ENCODE assay signal across 9 cellular contexts in the genomic region with DNA sequence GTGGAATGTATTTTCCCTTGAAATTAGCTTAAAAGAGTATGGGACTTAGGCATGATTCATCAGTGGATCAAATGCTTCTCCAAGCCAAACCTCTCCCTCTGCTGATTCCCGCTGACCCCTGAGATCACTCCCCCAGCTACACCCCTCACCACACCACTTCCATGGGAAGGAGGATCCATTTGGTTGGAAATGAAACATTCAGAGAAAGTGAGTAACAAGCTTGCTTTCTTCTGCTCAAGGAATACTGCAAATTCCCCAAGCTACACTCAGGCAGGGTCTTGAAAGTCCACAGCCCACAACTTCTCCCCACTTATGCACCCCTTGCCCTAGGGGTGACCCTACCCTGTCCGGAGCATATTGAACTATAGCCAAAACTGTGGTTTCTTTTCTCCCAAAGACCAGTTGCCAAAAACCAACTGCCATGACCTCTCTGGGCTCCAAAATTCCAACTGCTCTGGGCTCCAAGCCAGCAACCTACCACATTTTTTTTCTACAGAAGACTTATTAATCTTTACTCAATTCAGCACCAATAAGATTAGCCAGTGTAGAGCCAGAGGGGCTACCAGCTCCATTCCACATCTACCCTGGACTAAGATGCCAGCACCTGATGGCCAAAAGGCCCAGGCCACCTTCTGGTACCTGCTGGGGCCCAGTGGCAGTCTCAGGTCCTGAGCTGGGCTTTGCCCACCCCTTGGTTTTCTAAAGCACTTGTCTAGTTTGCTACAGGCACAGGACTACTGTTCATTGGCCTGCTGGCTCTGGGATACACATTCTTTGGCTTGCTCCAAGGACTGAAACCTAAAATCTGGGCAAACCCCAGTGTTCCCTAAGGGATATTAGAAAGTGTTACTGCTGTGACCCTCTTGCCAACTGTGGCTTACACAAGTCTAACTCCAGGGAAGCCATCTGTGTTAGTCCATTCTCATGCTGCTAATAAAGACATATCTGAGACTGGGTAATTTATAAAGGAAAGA.
DNase-seq lines count a peak whose midpoint lies in the region; ATAC-seq, FAIRE-seq and TF ChIP-seq lines count a peak whose summit lies in the region.
"Had no signal": no experiment of that assay in that cellular context is flagged by ENCODE, and none has a peak within 500 bp of the region (broad histone marks: within the 10 kb centered on the region; RNA-seq: fewer than 3 reads in every experiment).

No MANE protein-coding gene starts in this region.

- CTCF ChIA-PET in HepG2 (lab: Yijun Ruan, JAX; ENCODE audit: low intra/inter-chr PET ratio, low total read pairs), result no interaction called here

- FAIRE-seq in HepG2 (lab: Jason Lieb, UNC), result no peak

- no peak for TF ChIP-seq POLR2A in HepG2 (IDR thresholded peaks at IDR 0.05; ENCODE audit: insufficient read depth in 1 of 2, low read depth in 2 of 2, low read length in 2 of 2)

- no peaks in the 10 kb centered on the region for H4K20me1 ChIP-seq in HepG2 (ENCODE audit: insufficient read depth, low read length)

- H2AFZ ChIP-seq in HepG2 (ENCODE audit: low read length), result no peak overlapping the region

- POLR2A ChIA-PET in HepG2 (lab: Yijun Ruan, JAX), result no interaction called here

- peaks cover 21 to 45% (median 29%) of the 10 kb centered on the region in 4 donors for H3K4me1 ChIP-seq in liver (ENCODE audit: control insufficient read depth in 4 of 4, insufficient read depth in 4 of 4, low read length in 3 of 4)
- peaks cover 54% of the 10 kb centered on the region for H3K4me1 ChIP-seq in HepG2 (ENCODE audit: insufficient read depth, low read length)
- peaks cover 18 to 30% of the 10 kb centered on the region in 2 donors for H3K4me1 ChIP-seq in lung (ENCODE audit: control insufficient read depth in 2 of 2, insufficient read depth in 2 of 2, low read length in 2 of 2)
- peaks cover 9 to 10% of the 10 kb centered on the region in 2 donors for H3K4me1 ChIP-seq in aorta (ENCODE audit: control insufficient read depth in 1 of 2, insufficient read depth in 2 of 2, low read length in 2 of 2)

- H3K27me3 ChIP-seq in liver (ENCODE audit: control insufficient read depth in 4 of 4, insufficient read depth in 4 of 4, low read length in 3 of 4) (no peaks in the 10 kb centered on the region), HepG2 (ENCODE audit: control insufficient read depth in 1 of 2, insufficient read depth in 2 of 2, low read length in 2 of 2) (no peaks in the 10 kb centered on the region), lung (ENCODE audit: control insufficient read depth, insufficient read depth) (no peaks in the 10 kb centered on the region), aorta (ENCODE audit: control insufficient read depth in 1 of 2, insufficient read depth in 2 of 2, low read length in 1 of 2) (no peaks in the 10 kb centered on the region)

- H3K4me2 ChIP-seq in HepG2 (ENCODE audit: low read depth, low read length), result no peak overlapping the region

- H3K27ac ChIP-seq in liver (ENCODE audit: low read depth in 1 of 2, low read length in 2 of 2) (peak overlapping the region; percentile 44 to 72), HepG2 (ENCODE audit: extremely low read length, insufficient read depth, low read length) (no peak overlapping the region), lung (ENCODE audit: low read depth in 1 of 2, low read length in 1 of 2) (peak overlapping the region in 1 of 2 donors; percentile 91), aorta (ENCODE audit: low read depth in 1 of 2, low read length in 2 of 2) (peak overlapping the region; percentile 50 to 58)

- H3K9me3 ChIP-seq in liver (ENCODE audit: control insufficient read depth in 4 of 4, low read length in 3 of 4) (no peaks in the 10 kb centered on the region), HepG2 (ENCODE audit: low read length) (no peaks in the 10 kb centered on the region), lung (ENCODE audit: control insufficient read depth in 2 of 2, insufficient read depth in 1 of 2, low read length in 1 of 2) (no peaks in the 10 kb centered on the region), aorta (ENCODE audit: control insufficient read depth, low read length) (no peaks in the 10 kb centered on the region)

- 46% methylated on average over 2 of the region's 2 CpGs for WGBS in liver
- WGBS in HepG2 (ENCODE audit: low lambda C conversion rate), result 92% methylated on average over 2 of the region's 2 CpGs
- 42 to 46% methylated on average over 2 of the region's 2 CpGs for WGBS in lung, 2 donors
- WGBS in aorta, 2 donors, result 10 to 18% methylated on average over 2 of the region's 2 CpGs

- no peak for ATAC-seq in HepG2
- peak; percentile 28 for ATAC-seq in lung (ENCODE audit: insufficient read depth, low FRiP score)
- peak; percentile 44 for ATAC-seq in aorta (ENCODE audit: low FRiP score)
- ATAC-seq in GM21528 (IDR thresholded peaks at IDR 0.05; ENCODE audit: low FRiP score, unreplicated experiment), result no peak
- ATAC-seq in HG02884 (IDR thresholded peaks at IDR 0.05; ENCODE audit: unreplicated experiment), result no peak

- H3K4me3 ChIP-seq in liver (ENCODE audit: low read depth in 1 of 3, low read length in 3 of 3), result peak overlapping the region in 1 of 3 donors; percentile 21
- H3K4me3 ChIP-seq in HepG2 (replicated peaks in 1 of 3; ENCODE audit: insufficient read depth in 1 of 3, low read depth in 2 of 3, low read length in 3 of 3), result no peak overlapping the region
- no peak overlapping the region for H3K4me3 ChIP-seq in choroid plexus epithelial cell (ENCODE audit: low read depth, low read length)
- H3K4me3 ChIP-seq in lung, result no peak overlapping the region
- no peak overlapping the region for H3K4me3 ChIP-seq in aorta (ENCODE audit: low read length in 2 of 2)

- TF ChIP-seq EP300 in HepG2 (IDR thresholded peaks at IDR 0.05; ENCODE audit: low read depth in 2 of 2, low read length in 2 of 2) (no peak), HepG2 (CRISPR knock-in tag; IDR thresholded peaks at IDR 0.05; ENCODE audit: borderline replicate concordance) (no peak)

- TF ChIP-seq CTCF in liver (IDR thresholded peaks at IDR 0.05; ENCODE audit: low read depth, low read length, missing input control) (no peak), HepG2 (CRISPR knock-in tag; IDR thresholded peaks at IDR 0.05) (no peak), choroid plexus epithelial cell (conservative IDR thresholded peaks at IDR 0.05; ENCODE audit: low read depth, low read length) (no peak), lung (IDR thresholded peaks at IDR 0.05; ENCODE audit: control extremely low read depth, extremely low read depth) (no peak)

- BruUV-seq in HepG2 (replicated peaks; lab: Mats Ljungman, UMichigan), result no TSS peak

- peaks cover 55% of the 10 kb centered on the region for H3K79me2 ChIP-seq in HepG2 (ENCODE audit: insufficient read depth, low read length)

- TF ChIP-seq RAD21 in liver (IDR thresholded peaks at IDR 0.05), result peak; percentile 26 to 38
- TF ChIP-seq RAD21 in HepG2 (CRISPR knock-in tag; IDR thresholded peaks at IDR 0.05), result no peak

- intact Hi-C loops in HepG2 (cut with micrococcal nuclease; ENCODE audit: unreplicated experiment) (no loop called here), aorta (cut with DNase I) (loop anchor here in 1 of 2 donors (5.0 kb wide), 2 partner anchors 79 to 134 kb away; no protein-coding TSS in a partner anchor)

- in situ Hi-C loops in HepG2 (cut with HindIII; ENCODE audit: extremely low pct_ligation_motif_present, low pct_unique_long_range_greater_than_20kb), result no loop called here

- H3K36me3 ChIP-seq in liver (ENCODE audit: control insufficient read depth in 4 of 4, insufficient read depth in 3 of 4, low read depth in 1 of 4, low read length in 3 of 4) (no peaks in the 10 kb centered on the region), HepG2 (replicated peaks in 1 of 2; ENCODE audit: control insufficient read depth in 1 of 2, insufficient read depth in 2 of 2, low read length in 2 of 2) (no peaks in the 10 kb centered on the region), lung (ENCODE audit: control insufficient read depth in 2 of 2, insufficient read depth in 2 of 2, low read length in 2 of 2) (no peaks in the 10 kb centered on the region), aorta (ENCODE audit: control insufficient read depth in 1 of 2, insufficient read depth in 2 of 2, low read length in 1 of 2) (no peaks in the 10 kb centered on the region)

- H3K9ac ChIP-seq in liver (ENCODE audit: low read depth in 1 of 2, low read length in 2 of 2) (no peak overlapping the region), HepG2 (ENCODE audit: insufficient read depth, low read depth, low read length) (no peak overlapping the region)

- DNase-seq in HepG2 (ENCODE audit: low spot score), result no peak
- DNase-seq in choroid plexus epithelial cell (ENCODE audit: low read depth), result peak; percentile 85
- no peak for DNase-seq in lung (ENCODE audit: low spot score)
- peak in 1 of 2 donors; percentile 64 for DNase-seq in aorta
- no peak for DNase-seq in SW 1271 (lab: John Stamatoyannopoulos, UW)
- DNase-seq: CD4-positive, alpha-beta T cell had no signal

TF ChIP-seq in liver, 16 proteins besides CTCF, POLR2A, EP300 and RAD21 (continues in another document):
- TF ChIP-seq HNF4G (IDR thresholded peaks at IDR 0.05) (no peak), NR2F2 (IDR thresholded peaks at IDR 0.05) (peak; percentile 81), YY1 (IDR thresholded peaks at IDR 0.05) (peak; percentile 25), HNF4A (conservative IDR thresholded peaks at IDR 0.05) (peak; percentile 69 to 78), ATF3 (IDR thresholded peaks at IDR 0.05) (no peak)

TF ChIP-seq in HepG2, 621 proteins besides CTCF, POLR2A, EP300 and RAD21 (continues in another document):
- no peak for TF ChIP-seq MIER2 (CRISPR knock-in tag; IDR thresholded peaks at IDR 0.05)
- no peak for TF ChIP-seq NR1H2 (CRISPR knock-in tag; IDR thresholded peaks at IDR 0.05; ENCODE audit: borderline replicate concordance, low read depth)
- TF ChIP-seq ZNF232 (CRISPR knock-in tag; IDR thresholded peaks at IDR 0.05; ENCODE audit: borderline replicate concordance), result no peak
- no peak for TF ChIP-seq ZNF225 (CRISPR knock-in tag; IDR thresholded peaks at IDR 0.05)
- TF ChIP-seq MEIS1 (CRISPR knock-in tag; IDR thresholded peaks at IDR 0.05; ENCODE audit: borderline replicate concordance), result no peak
- TF ChIP-seq SAFB2 (CRISPR knock-in tag; IDR thresholded peaks at IDR 0.05; ENCODE audit: borderline replicate concordance, low read depth), result no peak
- no peak for TF ChIP-seq NFYC (CRISPR knock-in tag; IDR thresholded peaks at IDR 0.05)
- TF ChIP-seq ZKSCAN1 (IDR thresholded peaks at IDR 0.05; ENCODE audit: low read length), result no peak
- no peak for TF ChIP-seq ZNF230 (CRISPR knock-in tag; IDR thresholded peaks at IDR 0.05)
- TF ChIP-seq ZMYM4 (CRISPR knock-in tag; IDR thresholded peaks at IDR 0.05), result no peak
- TF ChIP-seq ZNF564 (CRISPR knock-in tag; IDR thresholded peaks at IDR 0.05), result no peak
- no peak for TF ChIP-seq KLF15 (CRISPR knock-in tag; IDR thresholded peaks at IDR 0.05; ENCODE audit: borderline replicate concordance)

Comparison
In these comparisons a context has a peak if more than half of its experiments do, and no peak if none do; other contexts are left out.
1. ATAC-seq: peak in lung (single experiment) and aorta (single experiment); none in HepG2 (single experiment), GM21528 (single experiment) and HG02884 (single experiment).